9 cellular contexts compared by ENCODE assay signal in genomic region chr3:31227152-31227581, GRCh38.
DNase-seq lines count a peak whose midpoint lies in the region; ATAC-seq and TF ChIP-seq lines count a peak whose summit lies in the region.
"Had no signal": no experiment of that assay in that cellular context is flagged by ENCODE, and none has a peak within 500 bp of the region (broad histone marks: within the 10 kb centered on the region; RNA-seq: fewer than 3 reads in every experiment).

No MANE protein-coding gene starts in this region.

- no peaks in the 10 kb centered on the region for H3K9me3 Mint-ChIP-seq in natural killer cell treated with Interleukin-12 subunit alpha and Interleukin-12 subunit beta and Interleukin-15 and Interleukin-18, amount 100 ng/mL, for 72 hours

- 80 to 84% methylated on average over 3 of the region's 3 CpGs for WGBS in aorta, 2 donors

- intact Hi-C loops in aorta (cut with DNase I): no loop called here

- DNase-seq in NCI-H2196 (lab: John Stamatoyannopoulos, UW; ENCODE audit: unreplicated experiment): peak; percentile 1
- DNase-seq in NCI-H2196 treated with DMSO at 0.1 percent for 48 hours (lab: John Stamatoyannopoulos, UW; ENCODE audit: unreplicated experiment): no peak
- DNase-seq in SIG-M5 treated with dmso at 0.1 percent for 504 hours (lab: John Stamatoyannopoulos, UW; ENCODE audit: unreplicated experiment): peak; percentile 84
- DNase-seq in natural killer cell treated with Interleukin-12 subunit alpha and Interleukin-12 subunit beta and Interleukin-15 and Interleukin-18, amount 100 ng/mL, for 72 hours (ENCODE audit: low spot score): no peak
- no peak for DNase-seq in aorta
- DNase-seq in BE2C: no peak
- DNase-seq: midbrain had no signal

- H3K4me3 Mint-ChIP-seq in natural killer cell treated with Interleukin-12 subunit alpha and Interleukin-12 subunit beta and Interleukin-15 and Interleukin-18, amount 100 ng/mL, for 72 hours: peak overlapping the region; percentile 47

- no peaks in the 10 kb centered on the region for H3K36me3 Mint-ChIP-seq in natural killer cell treated with Interleukin-12 subunit alpha and Interleukin-12 subunit beta and Interleukin-15 and Interleukin-18, amount 100 ng/mL, for 72 hours

- no peaks in the 10 kb centered on the region for H3K27me3 Mint-ChIP-seq in natural killer cell treated with Interleukin-12 subunit alpha and Interleukin-12 subunit beta and Interleukin-15 and Interleukin-18, amount 100 ng/mL, for 72 hours

- no peaks in the 10 kb centered on the region for H3K27me3 ChIP-seq in aorta (ENCODE audit: control insufficient read depth in 1 of 2, insufficient read depth in 2 of 2, low read length in 1 of 2)
- H3K27me3 ChIP-seq in BE2C: no peaks in the 10 kb centered on the region

- peak; percentile 42 for ATAC-seq in HG03108 (IDR thresholded peaks at IDR 0.05; ENCODE audit: unreplicated experiment)
- peak; percentile 57 to 58 for ATAC-seq in natural killer cell treated with Interleukin-12 subunit alpha and Interleukin-12 subunit beta and Interleukin-15 and Interleukin-18, amount 100 ng/mL, for 72 hours
- ATAC-seq in GM21529 (IDR thresholded peaks at IDR 0.05; ENCODE audit: unreplicated experiment): no peak
- no peak for ATAC-seq in aorta (ENCODE audit: low FRiP score)

- H3K4me1 Mint-ChIP-seq in natural killer cell treated with Interleukin-12 subunit alpha and Interleukin-12 subunit beta and Interleukin-15 and Interleukin-18, amount 100 ng/mL, for 72 hours (ENCODE audit: low read depth in 2 of 2): peaks cover 57 to 59% of the 10 kb centered on the region in 2 donors

- H3K27ac Mint-ChIP-seq in natural killer cell treated with Interleukin-12 subunit alpha and Interleukin-12 subunit beta and Interleukin-15 and Interleukin-18, amount 100 ng/mL, for 72 hours: peak overlapping the region; percentile 26 to 51

- no peak overlapping the region for H3K27ac ChIP-seq in aorta (ENCODE audit: low read depth in 1 of 2, low read length in 2 of 2)

- H3K9me3 ChIP-seq in aorta (ENCODE audit: control insufficient read depth, low read length) (no peaks in the 10 kb centered on the region), BE2C (no peaks in the 10 kb centered on the region)

- no peaks in the 10 kb centered on the region for H3K36me3 ChIP-seq in aorta (ENCODE audit: control insufficient read depth in 1 of 2, insufficient read depth in 2 of 2, low read length in 1 of 2)
- no peaks in the 10 kb centered on the region for H3K36me3 ChIP-seq in BE2C

- no peak for TF ChIP-seq CTCF in BE2C (IDR thresholded peaks at IDR 0.05; ENCODE audit: low read depth, low read length)

- H3K4me3 ChIP-seq in aorta (ENCODE audit: low read length in 2 of 2) (no peak overlapping the region), BE2C (ENCODE audit: low read depth, low read length) (no peak overlapping the region)

- H3K4me1 ChIP-seq in aorta (ENCODE audit: control insufficient read depth in 1 of 2, insufficient read depth in 2 of 2, low read length in 2 of 2) (no peaks in the 10 kb centered on the region), BE2C (no peaks in the 10 kb centered on the region)

Comparison
In these comparisons a context has a peak if more than half of its experiments do, and no peak if none do; other contexts are left out.
1. DNase-seq: peak in NCI-H2196 (single experiment) and SIG-M5 treated with dmso at 0.1 percent for 504 hours (single experiment); none in NCI-H2196 treated with DMSO at 0.1 percent for 48 hours (single experiment), natural killer cell treated with Interleukin-12 subunit alpha and Interleukin-12 subunit beta and Interleukin-15 and Interleukin-18, amount 100 ng/mL, for 72 hours (single experiment), aorta (0 of 2) and BE2C (single experiment).
2. ATAC-seq: peak in HG03108 (single experiment) and natural killer cell treated with Interleukin-12 subunit alpha and Interleukin-12 subunit beta and Interleukin-15 and Interleukin-18, amount 100 ng/mL, for 72 hours (2 of 2); none in GM21529 (single experiment) and aorta (single experiment).